In genomic region chr3:69051796-69052566, GRCh38 we compare ENCODE assay signal across 8 cellular contexts. TPM values are rescaled to one million over a fixed set of nuclear protein-coding genes. Genes with fewer than 3 reads are reported as not detected.
DNase-seq lines count a peak whose midpoint lies in the region; ATAC-seq and TF ChIP-seq lines count a peak whose summit lies in the region.

TSS of gene TMF1 (minus strand) at chr3:69052333. CDS start at chr3:69052086, 247 bp downstream.

- peaks cover 0 to 2% (median 0%) of the 10 kb centered on the region in 8 donors for H3K9me3 Mint-ChIP-seq in CD4-positive, alpha-beta memory T cell
- no peaks in the 10 kb centered on the region for H3K9me3 Mint-ChIP-seq in naive B cell
- no peaks in the 10 kb centered on the region for H3K9me3 Mint-ChIP-seq in stimulated activated naive B cell treated with anti-CD40 and anti-IgM and Interleukin-4, amounts not matched to agents 10 μg/mL and 1 μg/mL and 100 μg/mL, for 72 hours

- peaks cover 26% of the 10 kb centered on the region for H3K36me3 ChIP-seq in CD4-positive, alpha-beta memory T cell (ENCODE audit: insufficient read depth, low read length)
- peaks cover 15% of the 10 kb centered on the region for H3K36me3 ChIP-seq in IMR-90 (ENCODE audit: control insufficient read depth, insufficient read depth, low read length)

- peak within 1 kb of the TSS; percentile 82 to 98 for H3K4me3 ChIP-seq in CD4-positive, alpha-beta memory T cell (ENCODE audit: low read length in 2 of 2)
- H3K4me3 ChIP-seq in IMR-90 (ENCODE audit: insufficient read depth, low read depth, low read length): peak within 1 kb of the TSS; percentile 79

- CTCF ChIA-PET in CD4-positive, alpha-beta memory T cell (lab: Charles Lee; ENCODE audit: partially characterized antibody): interaction anchor here (0.9 to 6.0 kb wide), 8 partner anchors 22 to 68 kb away, joined by 3 to 33 read pairs (median 4); partner anchors contain the start of genes ARL6IP5 and EOGT
- CTCF ChIA-PET in IMR-90 (lab: Yijun Ruan, JAX): interaction anchor here (0.6 to 1.5 kb wide), 2 partner anchors 12 to 243 kb away, joined by 3 to 4 read pairs; no protein-coding TSS in a partner anchor

- H2AK5ac ChIP-seq in IMR-90 (ENCODE audit: low read depth, low read length): peak within 1 kb of the TSS; percentile 92

- no peak for TF ChIP-seq RAD21 in IMR-90 (IDR thresholded peaks at IDR 0.05; ENCODE audit: low read length)

- peak within 1 kb of the TSS; percentile 95 for H2AFZ ChIP-seq in IMR-90 (replicated peaks; ENCODE audit: low read length, poor library complexity)

- peak within 1 kb of the TSS; percentile 98 for H3K4me2 ChIP-seq in IMR-90 (ENCODE audit: low read depth, low read length)

- peak within 1 kb of the TSS; percentile 90 for H3K56ac ChIP-seq in IMR-90 (ENCODE audit: extremely low read depth, insufficient read depth, low read length)

- peaks cover 48% of the 10 kb centered on the region for H3K4me1 ChIP-seq in CD4-positive, alpha-beta memory T cell (ENCODE audit: insufficient read depth, low read length)
- no peaks in the 10 kb centered on the region for H3K4me1 ChIP-seq in IMR-90 (ENCODE audit: control insufficient read depth, insufficient read depth, low read length)

- ATAC-seq in GM21515 (IDR thresholded peaks at IDR 0.05; ENCODE audit: unreplicated experiment) (peak; percentile 97), IMR-90 (ENCODE audit: low read depth) (peak; percentile 93), esophagus mucosa (peak; percentile 99), naive B cell (ENCODE audit: low read depth in 2 of 2) (peak; percentile 88 to 89)
- peak; percentile 95 to 97 for ATAC-seq in stimulated activated naive B cell treated with anti-CD40 and anti-IgM and Interleukin-4, amounts not matched to agents 10 μg/mL and 1 μg/mL and 100 μg/mL, for 72 hours (replicated peaks)

- no peak for TF ChIP-seq CTCF in IMR-90 (conservative IDR thresholded peaks at IDR 0.05; ENCODE audit: low read depth, low read length)

- POLR2A ChIA-PET in CD4-positive, alpha-beta memory T cell (lab: Charles Lee; ENCODE audit: partially characterized antibody): interaction anchor here (0.6 to 6.8 kb wide), 17 partner anchors 8 to 148 kb away, joined by 3 to 287 read pairs (median 6); partner anchors contain the start of genes ARL6IP5, EOGT and UBA3
- POLR2A ChIA-PET in IMR-90 (lab: Charles Lee; ENCODE audit: unreplicated experiment): no interaction called here

- peak within 1 kb of the TSS; percentile 96 for H3K27ac ChIP-seq in CD4-positive, alpha-beta memory T cell (ENCODE audit: low read depth, low read length)
- peak within 1 kb of the TSS; percentile 92 for H3K27ac ChIP-seq in IMR-90 (ENCODE audit: insufficient read depth, low read length)

- no peaks in the 10 kb centered on the region for H3K9me3 ChIP-seq in CD4-positive, alpha-beta memory T cell (ENCODE audit: control insufficient read depth in 1 of 2, low read length in 2 of 2)
- H3K9me3 ChIP-seq in IMR-90 (ENCODE audit: control insufficient read depth, insufficient read depth, low read length): no peaks in the 10 kb centered on the region

- no peak within 1 kb of the TSS for H2BK20ac ChIP-seq in IMR-90 (ENCODE audit: low read depth, low read length)

- H3K23ac ChIP-seq in IMR-90 (ENCODE audit: low read depth, low read length): peak within 1 kb of the TSS; percentile 98

- peaks cover 28% of the 10 kb centered on the region; the same call in 1 of the 2 replicates for H4K20me1 ChIP-seq in IMR-90 (ENCODE audit: insufficient read depth, low read length)

- H3K4me1 Mint-ChIP-seq in CD4-positive, alpha-beta memory T cell: peaks cover 32 to 63% (median 42%) of the 10 kb centered on the region in 4 donors
- H3K4me1 Mint-ChIP-seq in naive B cell: peaks cover 29 to 48% (median 35%) of the 10 kb centered on the region in 3 donors
- H3K4me1 Mint-ChIP-seq in stimulated activated naive B cell treated with anti-CD40 and anti-IgM and Interleukin-4, amounts not matched to agents 10 μg/mL and 1 μg/mL and 100 μg/mL, for 72 hours: peaks cover 26 to 34% of the 10 kb centered on the region in 2 donors

- peak within 1 kb of the TSS; percentile 92 for H2BK5ac ChIP-seq in IMR-90 (ENCODE audit: low read depth, low read length, poor library complexity, severe bottlenecking)

- DNase-seq in CD4-positive, alpha-beta memory T cell: peak; percentile 96 to 99 (median 98)
- DNase-seq in IMR-90 (peak; percentile 99), naive B cell (peak; percentile 96), NCI-H748 (lab: John Stamatoyannopoulos, UW; ENCODE audit: unreplicated experiment) (no peak)
- peak; percentile 96 for DNase-seq in activated CD8-positive, alpha-beta memory T cell treated with anti-CD3 and anti-CD28 coated beads, Interleukin-2, amount 50 U/mL, for 4 hours
- peak; percentile 95 for DNase-seq in stimulated activated naive B cell treated with anti-CD40 and anti-IgM and Interleukin-4, amounts not matched to agents 10 μg/mL and 1 μg/mL and 100 μg/mL, for 72 hours

- H3K18ac ChIP-seq in IMR-90 (ENCODE audit: low read depth, low read length): peak within 1 kb of the TSS; percentile 77

- TF ChIP-seq POLR2A in IMR-90 (IDR thresholded peaks at IDR 0.05; ENCODE audit: low read depth, low read length): peak; percentile 90

- peak within 1 kb of the TSS; percentile 88 for H3K4ac ChIP-seq in IMR-90 (ENCODE audit: low read depth, low read length)

- intact Hi-C loops in CD4-positive, alpha-beta memory T cell (cut with micrococcal nuclease): loop anchor here (1.0 to 2.0 kb wide), 4 partner anchors 28 to 147 kb away; partner anchors contain the start of genes ARL6IP5, EOGT and UBA3
- intact Hi-C loops in IMR-90 (cut with micrococcal nuclease): no loop called here

- peak within 1 kb of the TSS; percentile 97 to 100 (median 99) for H3K27ac Mint-ChIP-seq in CD4-positive, alpha-beta memory T cell
- H3K27ac Mint-ChIP-seq in naive B cell: peak within 1 kb of the TSS; percentile 99
- peak within 1 kb of the TSS; percentile 99 for H3K27ac Mint-ChIP-seq in stimulated activated naive B cell treated with anti-CD40 and anti-IgM and Interleukin-4, amounts not matched to agents 10 μg/mL and 1 μg/mL and 100 μg/mL, for 72 hours

- dilution Hi-C loops in IMR-90 (cut with HindIII; ENCODE audit: low sequenced_read_pairs, unreplicated experiment): no loop called here

- H4K5ac ChIP-seq in IMR-90 (ENCODE audit: low read depth, low read length): peak within 1 kb of the TSS; percentile 84

- H3K27me3 ChIP-seq in CD4-positive, alpha-beta memory T cell (ENCODE audit: insufficient read depth, low read length): no peaks in the 10 kb centered on the region
- H3K27me3 ChIP-seq in IMR-90 (ENCODE audit: control insufficient read depth, insufficient read depth, low read length): no peaks in the 10 kb centered on the region

- peak within 1 kb of the TSS; percentile 94 to 99 (median 98) for H3K4me3 Mint-ChIP-seq in CD4-positive, alpha-beta memory T cell
- peak within 1 kb of the TSS; percentile 96 to 100 (median 98) for H3K4me3 Mint-ChIP-seq in naive B cell
- peak within 1 kb of the TSS; percentile 98 to 99 for H3K4me3 Mint-ChIP-seq in stimulated activated naive B cell treated with anti-CD40 and anti-IgM and Interleukin-4, amounts not matched to agents 10 μg/mL and 1 μg/mL and 100 μg/mL, for 72 hours

- peak within 1 kb of the TSS; percentile 92 for H3K14ac ChIP-seq in IMR-90 (replicated peaks; ENCODE audit: low read depth, low read length)

- 0% methylated on average over 12 of the region's 50 CpGs; no CpG with 5 or more reads in 1 of the 2 experiments for WGBS in IMR-90 (ENCODE audit: extremely low coverage in 2 of 2, insufficient read length in 1 of 2), 2 experiments

- H2BK120ac ChIP-seq in IMR-90 (ENCODE audit: low read depth, low read length): peak within 1 kb of the TSS; percentile 35; the same call in 1 of the 2 replicates

- in situ Hi-C loops in IMR-90 (cut with MboI; ENCODE audit: low sequenced_read_pairs): no loop called here

- H4K8ac ChIP-seq in IMR-90 (ENCODE audit: low read depth in 2 of 2, low read length in 2 of 2): peak within 1 kb of the TSS; percentile 91 to 95

- H3K9me1 ChIP-seq in IMR-90 (ENCODE audit: insufficient read depth, low read length): no peaks in the 10 kb centered on the region; the same call in 1 of the 2 replicates

- H2BK15ac ChIP-seq in IMR-90 (ENCODE audit: low read depth, low read length): peak within 1 kb of the TSS; percentile 58; the same call in 2 of the 3 replicates

- H2AK9ac ChIP-seq in IMR-90 (replicated peaks; ENCODE audit: low read depth, low read length, poor library complexity): peak within 1 kb of the TSS; percentile 96

- no TSS peak for BruUV-seq in IMR-90 (replicated peaks; lab: Mats Ljungman, UMichigan)

- H3K36me3 Mint-ChIP-seq in CD4-positive, alpha-beta memory T cell: peaks cover 21 to 50% of the 10 kb centered on the region in 2 donors
- peaks cover 13 to 18% of the 10 kb centered on the region in 2 donors for H3K36me3 Mint-ChIP-seq in naive B cell
- H3K36me3 Mint-ChIP-seq in stimulated activated naive B cell treated with anti-CD40 and anti-IgM and Interleukin-4, amounts not matched to agents 10 μg/mL and 1 μg/mL and 100 μg/mL, for 72 hours: peaks cover 23 to 32% of the 10 kb centered on the region in 2 donors

- peaks cover 6 to 31% of the 10 kb centered on the region in 2 experiments; a peak in 2 of 4 replicates for H3K79me1 ChIP-seq in IMR-90 (ENCODE audit: low read depth in 1 of 2, low read length in 2 of 2)

- no peaks in the 10 kb centered on the region for H3K27me3 Mint-ChIP-seq in CD4-positive, alpha-beta memory T cell
- no peaks in the 10 kb centered on the region for H3K27me3 Mint-ChIP-seq in naive B cell
- H3K27me3 Mint-ChIP-seq in stimulated activated naive B cell treated with anti-CD40 and anti-IgM and Interleukin-4, amounts not matched to agents 10 μg/mL and 1 μg/mL and 100 μg/mL, for 72 hours: no peaks in the 10 kb centered on the region

- peak within 1 kb of the TSS; percentile 92 for H3K9ac ChIP-seq in IMR-90 (ENCODE audit: low read depth, low read length)

- peak within 1 kb of the TSS; percentile 77 for H4K91ac ChIP-seq in IMR-90 (ENCODE audit: insufficient read depth, low read depth, low read length)

TF ChIP-seq in IMR-90, 13 proteins besides CTCF, POLR2A, EP300 and RAD21 (continues in another document):
- no peak for TF ChIP-seq ELK1 (IDR thresholded peaks at IDR 0.05; ENCODE audit: borderline replicate concordance, low read depth, low read length)

RNA-seq across cellular contexts. Expression of gene TMF1, which starts in this region (rescaled TPM):
- 10 to 100 TPM; 58.5 to 61.0 TPM for total RNA-seq in CD4-positive, alpha-beta memory T cell
- 10 to 100 TPM; 42.8 to 43.2 TPM for polyA plus RNA-seq in CD4-positive, alpha-beta memory T cell
- total RNA-seq in IMR-90 (2012; rRNA removed) (39.1 and 57.5 TPM in 2 replicates), esophagus mucosa (16.0 TPM)
- polyA plus RNA-seq in IMR-90 (2012; rRNA removed) (9.5 and 12.4 TPM in 2 replicates), naive B cell (ENCODE audit: low read depth in 6 of 6) (10 to 100 TPM; 26.1 to 65.0 (median 54.4) TPM)
- polyA plus RNA-seq in IMR-90 (2012; cell fraction: cytosol; rRNA removed): 1.9 and 2.2 TPM in 2 replicates
- 3.2 and 16.3 TPM in 2 replicates for polyA plus RNA-seq in IMR-90 (2012; cell fraction: nucleus; rRNA removed; ENCODE audit: low replicate concordance)
